19 cellular contexts compared by ENCODE assay signal in the genomic region with DNA sequence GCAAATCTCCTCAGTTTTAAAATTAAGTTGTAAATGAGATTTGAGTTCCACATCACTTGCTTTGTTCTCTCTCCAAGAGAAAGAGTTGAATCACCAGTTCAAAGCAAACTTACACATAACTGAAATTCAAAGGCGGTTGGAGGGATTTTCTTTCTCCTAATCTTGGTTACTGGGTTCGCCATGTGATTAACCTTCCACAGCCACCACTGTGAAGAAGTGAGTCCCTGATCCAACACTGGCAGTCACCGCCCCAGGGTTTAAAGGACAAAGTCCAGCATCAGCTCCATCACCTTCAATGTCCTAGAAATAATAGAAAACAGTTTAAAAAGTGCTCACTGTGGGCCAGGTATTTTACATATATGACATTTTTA.
DNase-seq lines count a peak whose midpoint lies in the region; ATAC-seq and TF ChIP-seq lines count a peak whose summit lies in the region.
"Had no signal": no experiment of that assay in that cellular context is flagged by ENCODE, and none has a peak within 500 bp of the region (broad histone marks: within the 10 kb centered on the region; RNA-seq: fewer than 3 reads in every experiment).

No MANE protein-coding gene starts in this region.

- no peaks in the 10 kb centered on the region for H3K36me3 Mint-ChIP-seq in immature natural killer cell
- H3K36me3 Mint-ChIP-seq: CD8-positive, alpha-beta memory T cell had no signal

- peak; percentile 33 for ATAC-seq in GM21619 (IDR thresholded peaks at IDR 0.05; ENCODE audit: unreplicated experiment)
- peak; percentile 48 for ATAC-seq in mucosa of descending colon
- ATAC-seq: PC-3 had no signal

- peak overlapping the region in 8 of 11 experiments; percentile 8 to 63 (median 41); a peak in 13 of 22 replicates for H3K4me2 ChIP-seq in BLaER1 treated with 17β-estradiol and CSF1 and Interleukin-3, amounts not matched to agents 10 nM and 100 nM

- H3K27me3 ChIP-seq in BLaER1 treated with 17β-estradiol and CSF1 and Interleukin-3, amounts not matched to agents 10 nM and 100 nM, result no peaks in the 10 kb centered on the region

- no peak overlapping the region for H3K27ac ChIP-seq in BLaER1 treated with 17β-estradiol and CSF1 and Interleukin-3, amounts not matched to agents 10 nM and 100 nM
- H3K27ac ChIP-seq: HL-60 had no signal

- no peak overlapping the region for H3K4me3 Mint-ChIP-seq in immature natural killer cell
- H3K4me3 Mint-ChIP-seq: CD8-positive, alpha-beta memory T cell had no signal

- no peak overlapping the region for H3K27ac Mint-ChIP-seq in immature natural killer cell
- H3K27ac Mint-ChIP-seq: CD8-positive, alpha-beta memory T cell had no signal

- no peak overlapping the region for H3K9ac ChIP-seq in BLaER1 treated with 17β-estradiol and CSF1 and Interleukin-3, amounts not matched to agents 10 nM and 100 nM

- H3K36me3 ChIP-seq in BLaER1 treated with 17β-estradiol and CSF1 and Interleukin-3, amounts not matched to agents 10 nM and 100 nM, result no peaks in the 10 kb centered on the region
- H3K36me3 ChIP-seq in mucosa of descending colon (ENCODE audit: low read depth), result no peaks in the 10 kb centered on the region

- intact Hi-C loops in mucosa of descending colon (cut with DNase I, micrococcal nuclease) (no loop called here), cardiac septum (cut with DNase I) (no loop called here)

- H4K20me1 ChIP-seq in BLaER1 treated with 17β-estradiol and CSF1 and Interleukin-3, amounts not matched to agents 10 nM and 100 nM, result no peaks in the 10 kb centered on the region

- DNase-seq in SW480 (ENCODE audit: low spot score), result peak; percentile 16
- DNase-seq in mucosa of descending colon, result peak in 1 of 3 donors; percentile 21
- no peak for DNase-seq in HuH-7.5 (ENCODE audit: low spot score)
- no peak for DNase-seq in medulla oblongata (ENCODE audit: extremely low spot score)
- no peak for DNase-seq in cardiac septum (ENCODE audit: low spot score)
- no peak for DNase-seq in immature natural killer cell
- DNase-seq: CD8-positive, alpha-beta memory T cell; DMS79; Kasumi-1; MM.1S; NCI-H1092; NCI-H1436 treated with DMSO at 0.1 percent for 48 hours; NCI-H2029; NCI-H345; NCI-H524 treated with DMSO at 0.1 percent for 48 hours; PC-3 had no signal

- H3K4me1 Mint-ChIP-seq in immature natural killer cell, result no peaks in the 10 kb centered on the region
- H3K4me1 Mint-ChIP-seq: CD8-positive, alpha-beta memory T cell had no signal

- H3K4me1 ChIP-seq in BLaER1 treated with 17β-estradiol and CSF1 and Interleukin-3, amounts not matched to agents 10 nM and 100 nM, result peaks cover 0 to 25% (median 19%) of the 10 kb centered on the region in 10 experiments; a peak in 12 of 20 replicates
- no peaks in the 10 kb centered on the region for H3K4me1 ChIP-seq in mucosa of descending colon (ENCODE audit: low read depth)

- peaks cover 0 to 3% (median 2%) of the 10 kb centered on the region in 3 donors for H3K27me3 Mint-ChIP-seq in immature natural killer cell (ENCODE audit: low read depth in 3 of 3)

- H3K9me3 Mint-ChIP-seq in immature natural killer cell, result peaks cover 0 to 3% (median 0%) of the 10 kb centered on the region in 6 donors

- TF ChIP-seq CTCF in mucosa of descending colon (IDR thresholded peaks at IDR 0.05), result no peak

- H3K4me3 ChIP-seq in BLaER1 treated with 17β-estradiol and CSF1 and Interleukin-3, amounts not matched to agents 10 nM and 100 nM, result no peak overlapping the region
- H3K4me3 ChIP-seq in mucosa of descending colon, result no peak overlapping the region

- H3K9me3 ChIP-seq in BLaER1 treated with 17β-estradiol and CSF1 and Interleukin-3, amounts not matched to agents 10 nM and 100 nM (replicated peaks in 1 of 11), result no peaks in the 10 kb centered on the region
- H3K9me3 ChIP-seq in mucosa of descending colon, result no peaks in the 10 kb centered on the region
